14 cellular contexts compared by ENCODE assay signal in the genomic region with DNA sequence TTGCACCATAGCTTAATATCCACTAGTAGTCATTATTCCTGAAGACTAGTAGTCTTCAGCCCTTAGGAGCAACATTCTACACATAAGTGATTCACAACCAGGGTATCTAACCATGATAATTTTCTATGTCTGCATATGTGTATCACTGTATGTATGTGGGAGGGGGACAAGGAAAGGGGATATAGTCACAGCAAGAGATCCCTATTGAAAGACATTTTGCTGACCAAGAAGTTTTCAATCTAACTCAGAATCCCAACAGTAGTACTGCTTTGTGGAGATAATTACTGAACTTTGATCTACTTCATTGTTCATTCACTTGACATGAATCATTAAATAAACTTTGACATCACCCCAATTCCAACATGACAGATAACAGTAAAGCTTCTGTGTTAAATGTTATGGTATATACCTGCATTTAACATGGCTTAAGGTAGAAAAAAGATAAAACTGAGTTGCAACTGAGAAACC. TPM values are rescaled to one million over a fixed set of nuclear protein-coding genes. Genes with fewer than 3 reads are reported as not detected.
DNase-seq lines count a peak whose midpoint lies in the region; ATAC-seq, FAIRE-seq and TF ChIP-seq lines count a peak whose summit lies in the region.
"Had no signal": no experiment of that assay in that cellular context is flagged by ENCODE, and none has a peak within 500 bp of the region (broad histone marks: within the 10 kb centered on the region; RNA-seq: fewer than 3 reads in every experiment).

No MANE protein-coding gene starts in this region.

- H3K4me3 ChIP-seq in K562, result no peak overlapping the region
- H3K4me3 ChIP-seq in HepG2 (replicated peaks in 1 of 3; ENCODE audit: insufficient read depth in 1 of 3, low read depth in 2 of 3, low read length in 3 of 3), result peak overlapping the region in 1 of 3 experiments; percentile 33; a peak in 1 of 6 replicates

- TF ChIP-seq POLR2A in K562 (conservative IDR thresholded peaks at IDR 0.05), result no peak
- TF ChIP-seq POLR2A in HepG2 (IDR thresholded peaks at IDR 0.05; ENCODE audit: insufficient read depth in 1 of 2, low read depth in 2 of 2, low read length in 2 of 2), result no peak

- BruUV-seq in K562 (replicated peaks; lab: Mats Ljungman, UMichigan) (no TSS peak), HepG2 (replicated peaks; lab: Mats Ljungman, UMichigan) (no TSS peak)

- H2AFZ ChIP-seq in K562 (ENCODE audit: low read depth, low read length) (no peak overlapping the region), HepG2 (ENCODE audit: low read length) (no peak overlapping the region)

- no peaks in the 10 kb centered on the region; the same call in 1 of the 2 replicates for H4K20me1 ChIP-seq in K562 (replicated peaks; ENCODE audit: control insufficient read depth, insufficient read depth, low read length)
- H4K20me1 ChIP-seq in HepG2 (ENCODE audit: insufficient read depth, low read length), result peaks cover 5% of the 10 kb centered on the region

- TF ChIP-seq EP300 in K562 (IDR thresholded peaks at IDR 0.05; ENCODE audit: low read length), result no peak
- TF ChIP-seq EP300 in HepG2 (IDR thresholded peaks at IDR 0.05; ENCODE audit: low read depth in 2 of 2, low read length in 2 of 2), result peak in 1 of 2 experiments; percentile 56; a peak in 1 of 4 replicates
- TF ChIP-seq EP300 in HepG2 (CRISPR knock-in tag; IDR thresholded peaks at IDR 0.05; ENCODE audit: borderline replicate concordance), result no peak

- ATAC-seq in K562 (no peak), HepG2 (peak; percentile 96), left ventricle myocardium superior (no peak), GM21367 (IDR thresholded peaks at IDR 0.05; ENCODE audit: unreplicated experiment) (no peak)

- H3K27me3 ChIP-seq in K562 (ENCODE audit: control insufficient read depth in 2 of 2, insufficient read depth in 2 of 2, low read length in 2 of 2), result no peaks in the 10 kb centered on the region
- H3K27me3 ChIP-seq in HepG2 (ENCODE audit: control insufficient read depth in 1 of 2, insufficient read depth in 2 of 2, low read length in 2 of 2), result no peaks in the 10 kb centered on the region

- no peaks in the 10 kb centered on the region for H3K9me1 ChIP-seq in K562 (ENCODE audit: control insufficient read depth, insufficient read depth, low read length)

- TF ChIP-seq RAD21 in K562 (CRISPR knock-in tag; conservative IDR thresholded peaks at IDR 0.05 in 1 of 2, IDR thresholded peaks at IDR 0.05 in 1 of 2), result no peak
- no peak for TF ChIP-seq RAD21 in HepG2 (CRISPR knock-in tag; IDR thresholded peaks at IDR 0.05)

- no peak overlapping the region for H3K9ac ChIP-seq in K562 (ENCODE audit: insufficient read depth in 1 of 2, low read depth in 2 of 2, low read length in 2 of 2)
- H3K9ac ChIP-seq in HepG2 (ENCODE audit: insufficient read depth, low read depth, low read length), result no peak overlapping the region

- H3K9me3 ChIP-seq in K562 (replicated peaks; ENCODE audit: control insufficient read depth, insufficient read depth, low read depth, low read length) (no peaks in the 10 kb centered on the region), HepG2 (ENCODE audit: low read length) (no peaks in the 10 kb centered on the region)

- intact Hi-C loops in K562 (cut with micrococcal nuclease) (no loop called here), HepG2 (cut with micrococcal nuclease; ENCODE audit: unreplicated experiment) (loop anchor here (2.0 to 10.0 kb wide), 2 partner anchors 155 to 183 kb away; a partner anchor contains a TSS), left ventricle myocardium superior (cut with micrococcal nuclease) (no loop called here)

- H3K27ac ChIP-seq in K562 (ENCODE audit: extremely low read depth, low read depth, low read length), result no peak overlapping the region
- peak overlapping the region; percentile 72 for H3K27ac ChIP-seq in HepG2 (ENCODE audit: extremely low read length, insufficient read depth, low read length)

- FAIRE-seq in K562 (lab: Jason Lieb, UNC), result no peak
- peak; percentile 15 for FAIRE-seq in HepG2 (lab: Jason Lieb, UNC)
- FAIRE-seq: GM12891 had no signal

- H3K79me2 ChIP-seq in K562 (ENCODE audit: control insufficient read depth, insufficient read depth, low read length) (peaks cover 15% of the 10 kb centered on the region), HepG2 (ENCODE audit: insufficient read depth, low read length) (peaks cover 86% of the 10 kb centered on the region)

- DNase-seq in AG08396 (ENCODE audit: low spot score) (peak; percentile 31), HT1080 (ENCODE audit: low read depth) (peak; percentile 61), K562 (ENCODE audit: extremely low read depth in 1 of 4, low spot score in 3 of 4) (no peak), HepG2 (ENCODE audit: low spot score) (peak; percentile 93), left ventricle myocardium superior (no peak), NCI-H1436 (lab: John Stamatoyannopoulos, UW) (no peak), GM10266 (ENCODE audit: extremely low spot score) (no peak)
- DNase-seq: activated CD4-positive, alpha-beta T cell treated with anti-CD3 and anti-CD28 coated beads, Interleukin-2, amount 50 U/mL, for 48 hours; DMS79; NCI-H1930; NCI-H69; Right ventricle myocardium superior had no signal

- POLR2A ChIA-PET in K562 (lab: Yijun Ruan, JAX), result interaction anchor here (1.8 kb wide), 1 partner anchor 9 kb away, joined by 12 read pairs; a partner anchor contains a TSS
- POLR2A ChIA-PET in HepG2 (lab: Yijun Ruan, JAX), result interaction anchor here (0.5 to 2.5 kb wide), 5 partner anchors 9 to 120 kb away, joined by 3 to 17 read pairs (median 4); a partner anchor contains a TSS

- H3K4me1 ChIP-seq in K562 (replicated peaks in 1 of 2; ENCODE audit: control insufficient read depth in 2 of 2, insufficient read depth in 2 of 2, low read length in 2 of 2) (no peaks in the 10 kb centered on the region; a peak in 1 of 5 replicates), HepG2 (ENCODE audit: insufficient read depth, low read length) (peaks cover 40% of the 10 kb centered on the region)

- TF ChIP-seq CTCF in K562 (IDR thresholded peaks at IDR 0.05 in 2 of 3, conservative IDR thresholded peaks at IDR 0.05 in 1 of 3; ENCODE audit: insufficient read depth in 2 of 3, low read depth in 1 of 3, low read length in 3 of 3) (no peak), HepG2 (CRISPR knock-in tag; IDR thresholded peaks at IDR 0.05) (no peak), GM10266 (IDR thresholded peaks at IDR 0.05; ENCODE audit: control insufficient read depth, insufficient read depth, low read depth, missing control alignments) (no peak)

- H3K36me3 ChIP-seq in K562 (ENCODE audit: control insufficient read depth, insufficient read depth, low read length) (peaks cover 13% of the 10 kb centered on the region; the same call in 2 of the 3 replicates), HepG2 (replicated peaks in 1 of 2; ENCODE audit: control insufficient read depth in 1 of 2, insufficient read depth in 2 of 2, low read length in 2 of 2) (peaks cover 7 to 29% of the 10 kb centered on the region in 2 experiments; a peak in 4 of 5 replicates)

- H3K4me2 ChIP-seq in K562 (ENCODE audit: insufficient read depth, low read length) (no peak overlapping the region), HepG2 (ENCODE audit: low read depth, low read length) (peak overlapping the region; percentile 57)

- CTCF ChIA-PET in K562 (lab: Yijun Ruan, JAX; ENCODE audit: low intra/inter-chr PET ratio), result no interaction called here
- CTCF ChIA-PET in HepG2 (lab: Yijun Ruan, JAX; ENCODE audit: low intra/inter-chr PET ratio, low total read pairs), result no interaction called here

- in situ Hi-C loops in K562 (cut with MboI), result no loop called here
- in situ Hi-C loops in HepG2 (cut with HindIII; ENCODE audit: extremely low pct_ligation_motif_present, low pct_unique_long_range_greater_than_20kb), result no loop called here

RNA-seq across cellular contexts. Expression of a gene that starts 10.3 kb away (rescaled TPM):
- total RNA-seq in HT1080 (2014; rRNA removed; shearing (Covaris generic)), result 12.0 and 13.6 TPM in 2 replicates
- polyA plus RNA-seq in HT1080 (2015; cell fraction: cytosol; rRNA removed), result 8.6 and 13.2 TPM in 2 replicates
- polyA plus RNA-seq in HT1080 (2015; cell fraction: nucleus; rRNA removed), result 26.7 and 28.7 TPM in 2 replicates
- total RNA-seq in K562 (2011; cell fraction: chromatin; rRNA removed; ENCODE audit: low replicate concordance), result 28.0 and 175 TPM in 2 replicates
- total RNA-seq in K562 (2011; cell fraction: nucleolus; rRNA removed), result 9.2 and 13.8 TPM in 2 replicates
- 26.8 and 30.8 TPM in 2 replicates for total RNA-seq in K562 (2011; cell fraction: nucleoplasm; rRNA removed)
- 10.7 and 11.1 TPM in 2 replicates for total RNA-seq in K562 (2014; rRNA removed)
- total RNA-seq in K562 (2014; rRNA removed; fragmentation: Illumina TruSeq; extraction: Trizol), result 23.7 and 29.9 TPM in 2 replicates
- 22.8 and 23.6 TPM in 2 replicates for total RNA-seq in K562 (2015; rRNA removed; fragmentation: Illumina TruSeq; extraction: Trizol)
- total RNA-seq in K562 (2021), result 19.0 and 19.6 TPM in 2 replicates
- 24.9 and 25.2 TPM in 2 replicates for polyA plus RNA-seq in K562 (2011; rRNA removed)
- 3.6 and 9.7 TPM in 2 replicates for polyA plus RNA-seq in K562 (2011; cell fraction: cytosol; rRNA removed)
- 9.5 and 18.1 TPM in 2 replicates for polyA plus RNA-seq in K562 (2011; cell fraction: nucleus; rRNA removed)
- polyA plus RNA-seq in K562 (2012), result 9.8 and 10.4 TPM in 2 replicates
- polyA plus RNA-seq in K562 (2014; fragmentation: Illumina TruSeq; extraction: Trizol), result 12.5 and 15.6 TPM in 2 replicates
- 1 to 10 TPM; 3.1 to 4.1 TPM for polyA plus RNA-seq in K562 (2014; fragmentation: Nextera tagmentation; extraction: Ambion mirVana)
- polyA plus RNA-seq in K562 (2014; rRNA removed), result 8.0 and 8.1 TPM in 2 replicates
- 61.7 and 92.1 TPM in 2 replicates for polyA minus RNA-seq in K562 (2011; rRNA and poly(A)+ RNA removed)
- polyA minus RNA-seq in K562 (2011; cell fraction: cytosol; rRNA and poly(A)+ RNA removed), result 12.8 and 14.2 TPM in 2 replicates
- 19.3 and 38.9 TPM in 2 replicates for polyA minus RNA-seq in K562 (2011; cell fraction: nucleus; rRNA and poly(A)+ RNA removed)
- 49.9 and 117 TPM in 2 replicates for total RNA-seq in HepG2 (2016; rRNA removed; fragmentation: Illumina TruSeq; extraction: Trizol)
- total RNA-seq in HepG2 (2016; cell fraction: cytosol; rRNA removed; fragmentation: Illumina TruSeq; extraction: Trizol; ENCODE audit: low read depth), result 14.2 and 20.8 TPM in 2 replicates
- total RNA-seq in HepG2 (2016; cell fraction: insoluble cytoplasmic fraction; rRNA removed; fragmentation: Illumina TruSeq; extraction: Trizol), result 44.6 and 112 TPM in 2 replicates
- total RNA-seq in HepG2 (2016; cell fraction: membrane; rRNA removed; fragmentation: Illumina TruSeq; extraction: Trizol), result 33.1 and 34.1 TPM in 2 replicates
- total RNA-seq in HepG2 (2016; cell fraction: nucleus; rRNA removed; fragmentation: Illumina TruSeq; extraction: Trizol), result 62.5 and 71.3 TPM in 2 replicates
- polyA plus RNA-seq in HepG2 (2011; rRNA removed), result 21.0 and 27.5 TPM in 2 replicates
- 8.7 and 15.7 TPM in 2 replicates for polyA plus RNA-seq in HepG2 (2011; cell fraction: cytosol; rRNA removed)
- polyA plus RNA-seq in HepG2 (2011; cell fraction: nucleus; rRNA removed), result 20.6 and 32.7 TPM in 2 replicates
- polyA plus RNA-seq in HepG2 (2012), result 24.1 and 25.2 TPM in 2 replicates
- polyA plus RNA-seq in HepG2 (2016; cell fraction: cytosol; fragmentation: Illumina TruSeq; extraction: Trizol; ENCODE audit: low read depth), result 0.94 and 1.3 TPM in 2 replicates
- 34.8 and 40.4 TPM in 2 replicates for polyA plus RNA-seq in HepG2 (2016; cell fraction: insoluble cytoplasmic fraction; fragmentation: Illumina TruSeq; extraction: Trizol; ENCODE audit: low read depth)
- polyA plus RNA-seq in HepG2 (2016; cell fraction: membrane; fragmentation: Illumina TruSeq; extraction: Trizol; ENCODE audit: low read depth), result 2.3 and 3.5 TPM in 2 replicates
- polyA plus RNA-seq in HepG2 (2016; cell fraction: nucleus; fragmentation: Illumina TruSeq; extraction: Trizol; ENCODE audit: insufficient read depth, low read depth), result 36.1 and 36.9 TPM in 2 replicates
- polyA minus RNA-seq in HepG2 (2011; rRNA and poly(A)+ RNA removed; ENCODE audit: low replicate concordance), result 12.0 and 20.1 TPM in 2 replicates
- polyA minus RNA-seq in HepG2 (2011; cell fraction: cytosol; rRNA and poly(A)+ RNA removed), result 33.6 and 37.3 TPM in 2 replicates
- polyA minus RNA-seq in HepG2 (2011; cell fraction: nucleus; rRNA and poly(A)+ RNA removed), result 83.9 and 93.4 TPM in 2 replicates
- 32.9 TPM for total RNA-seq in left ventricle myocardium superior

Comparison
In these comparisons a context has a peak if more than half of its experiments do, and no peak if none do; other contexts are left out.
1. DNase-seq: peak in AG08396 (single experiment), HT1080 (single experiment) and HepG2 (single experiment); none in K562 (0 of 4), left ventricle myocardium superior (single experiment), NCI-H1436 (single experiment) and GM10266 (single experiment).